ENCODE assay signal across 2 cellular contexts in the genomic region with DNA sequence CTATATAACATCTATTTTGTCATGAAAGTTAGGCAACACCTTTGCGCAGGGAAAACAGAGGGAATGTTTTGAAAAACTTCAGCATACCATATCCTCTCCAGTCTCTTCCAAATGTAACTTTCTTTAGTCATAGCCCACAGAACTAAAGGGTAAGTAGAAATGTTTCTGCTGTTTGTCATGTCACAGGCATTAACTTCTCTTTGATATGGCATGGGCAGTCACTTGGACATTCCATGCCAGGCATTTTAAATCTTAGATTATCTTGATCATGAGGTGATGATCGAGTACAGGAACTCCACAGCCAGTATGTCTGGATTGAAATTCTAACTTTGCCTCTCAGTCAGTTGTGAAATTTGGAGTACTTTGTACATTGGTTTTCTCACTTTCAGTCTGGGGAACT.
A peak's percentile ranks its signal among the peaks of the same experiment; 100 is the strongest.
TF ChIP-seq lines count a peak whose summit lies in the region.

No MANE protein-coding gene starts in this region.

TF ChIP-seq in SK-N-SH, 30 proteins besides CTCF, POLR2A, EP300 and RAD21:
- no peak for TF ChIP-seq RCOR1 (IDR thresholded peaks at IDR 0.05; ENCODE audit: low read length)
- peak; percentile 18; the same call in 1 of the 2 replicates for TF ChIP-seq JUND (IDR thresholded peaks at IDR 0.05)
- TF ChIP-seq FOSL2 (IDR thresholded peaks at IDR 0.05; ENCODE audit: borderline replicate concordance, low read depth): 0 out of 2 replicates have a peak, but pooled peaks have one; percentile 25
- TF ChIP-seq TCF12 (IDR thresholded peaks at IDR 0.05): peak; percentile 63
- TF ChIP-seq, protein P1, sequence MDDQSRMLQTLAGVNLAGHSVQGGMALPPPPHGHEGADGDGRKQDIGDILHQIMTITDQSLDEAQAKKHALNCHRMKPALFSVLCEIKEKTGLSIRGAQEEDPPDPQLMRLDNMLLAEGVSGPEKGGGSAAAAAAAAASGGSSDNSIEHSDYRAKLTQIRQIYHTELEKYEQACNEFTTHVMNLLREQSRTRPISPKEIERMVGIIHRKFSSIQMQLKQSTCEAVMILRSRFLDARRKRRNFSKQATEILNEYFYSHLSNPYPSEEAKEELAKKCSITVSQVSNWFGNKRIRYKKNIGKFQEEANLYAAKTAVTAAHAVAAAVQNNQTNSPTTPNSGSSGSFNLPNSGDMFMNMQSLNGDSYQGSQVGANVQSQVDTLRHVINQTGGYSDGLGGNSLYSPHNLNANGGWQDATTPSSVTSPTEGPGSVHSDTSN (IDR thresholded peaks at IDR 0.05): peak; percentile 72
- TF ChIP-seq MEF2A (IDR thresholded peaks at IDR 0.05; ENCODE audit: borderline replicate concordance, low read depth): no peak

TF ChIP-seq in H1, 55 proteins besides CTCF, POLR2A, EP300 and RAD21:
- TF ChIP-seq JUN (IDR thresholded peaks at IDR 0.05; ENCODE audit: low read depth, low read length): no peak
- TF ChIP-seq CHD1 (IDR thresholded peaks at IDR 0.05; ENCODE audit: low read depth, low read length): no peak
- TF ChIP-seq SP4 (IDR thresholded peaks at IDR 0.05; ENCODE audit: low read length): no peak
- no peak for TF ChIP-seq TAF1 (IDR thresholded peaks at IDR 0.05; ENCODE audit: low read depth, low read length)
- TF ChIP-seq ZNF274 (IDR thresholded peaks at IDR 0.05; ENCODE audit: borderline replicate concordance, extremely low read depth, low read length): no peak
- no peak for TF ChIP-seq FOSL1 (IDR thresholded peaks at IDR 0.05; ENCODE audit: insufficient read depth, low read depth, low read length)
- TF ChIP-seq, protein P2, sequence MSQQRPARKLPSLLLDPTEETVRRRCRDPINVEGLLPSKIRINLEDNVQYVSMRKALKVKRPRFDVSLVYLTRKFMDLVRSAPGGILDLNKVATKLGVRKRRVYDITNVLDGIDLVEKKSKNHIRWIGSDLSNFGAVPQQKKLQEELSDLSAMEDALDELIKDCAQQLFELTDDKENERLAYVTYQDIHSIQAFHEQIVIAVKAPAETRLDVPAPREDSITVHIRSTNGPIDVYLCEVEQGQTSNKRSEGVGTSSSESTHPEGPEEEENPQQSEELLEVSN (IDR thresholded peaks at IDR 0.05): no peak
- no peak for TF ChIP-seq CHD7 (IDR thresholded peaks at IDR 0.05; ENCODE audit: insufficient replicate concordance, low read length)
- no peak for TF ChIP-seq SRF (IDR thresholded peaks at IDR 0.05; ENCODE audit: low read depth, low read length)
- TF ChIP-seq, protein P3, sequence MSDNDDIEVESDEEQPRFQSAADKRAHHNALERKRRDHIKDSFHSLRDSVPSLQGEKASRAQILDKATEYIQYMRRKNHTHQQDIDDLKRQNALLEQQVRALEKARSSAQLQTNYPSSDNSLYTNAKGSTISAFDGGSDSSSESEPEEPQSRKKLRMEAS (IDR thresholded peaks at IDR 0.05): no peak
